Comparison of ENCODE assay signal across 11 cellular contexts in the genomic region with DNA sequence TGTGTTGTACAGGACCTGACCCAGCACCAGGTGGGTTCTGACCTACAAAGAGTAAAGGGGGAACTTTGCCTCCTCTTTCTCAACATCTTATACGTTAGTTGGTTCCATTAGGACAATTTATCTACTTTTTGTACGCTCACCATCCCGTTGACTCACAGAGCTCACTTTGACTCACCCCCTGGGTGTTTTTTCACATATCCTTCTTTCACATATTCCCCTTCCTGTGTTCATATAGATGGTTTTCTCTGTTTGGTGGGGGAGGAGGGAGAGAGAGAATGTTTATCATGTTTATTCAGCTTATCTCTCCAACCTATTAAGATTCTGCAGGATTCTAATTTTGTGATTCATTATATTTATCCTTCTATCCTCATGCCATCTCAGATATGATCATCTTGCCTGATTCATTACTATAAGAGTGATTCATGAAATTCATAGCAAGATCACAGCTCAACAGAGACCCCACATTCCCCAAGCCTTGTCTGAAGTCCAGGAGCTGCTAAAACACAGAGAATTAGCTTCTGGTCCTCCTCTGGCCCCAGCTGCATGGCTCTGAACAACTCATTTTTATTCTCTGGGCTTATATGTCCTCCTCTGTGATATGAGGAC. TPM values are rescaled to one million over a fixed set of nuclear protein-coding genes. Genes with fewer than 3 reads are reported as not detected.
DNase-seq lines count a peak whose midpoint lies in the region; ATAC-seq and TF ChIP-seq lines count a peak whose summit lies in the region.
"Had no signal": no experiment of that assay in that cellular context is flagged by ENCODE, and none has a peak within 500 bp of the region (broad histone marks: within the 10 kb centered on the region; RNA-seq: fewer than 3 reads in every experiment).

No MANE protein-coding gene starts in this region.

- H3K4me2 ChIP-seq in PC-3 (ENCODE audit: low read length): peak overlapping the region; percentile 74
- H3K4me2 ChIP-seq: A549 had no signal

- CTCF ChIA-PET in PC-3 (lab: Charles Lee): interaction anchor here (0.6 to 8.1 kb wide), 8 partner anchors 8 to 66 kb away, joined by 3 to 90 read pairs (median 4); no protein-coding TSS in a partner anchor

- peaks cover 58% of the 10 kb centered on the region for H3K4me1 ChIP-seq in PC-3 (ENCODE audit: insufficient read depth, low read length)
- H3K4me1 ChIP-seq: A549 had no signal

- no peaks in the 10 kb centered on the region for H3K9me3 ChIP-seq in PC-3 (ENCODE audit: low read length)
- H3K9me3 ChIP-seq: A549 had no signal

- no TSS peak for BruUV-seq in PC-3 (replicated peaks; lab: Mats Ljungman, UMichigan)

- H3F3A ChIP-seq in PC-3 (ENCODE audit: low read length, unreplicated experiment): peaks cover 19% of the 10 kb centered on the region

- no peaks in the 10 kb centered on the region for H3K9me3 Mint-ChIP-seq in stimulated activated naive CD8-positive, alpha-beta T cell treated with anti-CD3 and anti-CD28 coated beads, Interleukin-15, Interleukin-2, amounts not matched to agents 100 ng/mL and 50 ng/mL, for 24 hours
- H3K9me3 Mint-ChIP-seq: nephron had no signal

- intact Hi-C loops in PC-3 (cut with micrococcal nuclease) (no loop called here), posterior cingulate gyrus (cut with DNase I) (no loop called here)

- POLR2A ChIA-PET in PC-3 (lab: Charles Lee; ENCODE audit: unreplicated experiment): interaction anchor here (0.5 to 1.3 kb wide), 4 partner anchors 10 to 300 kb away, joined by 3 to 7 read pairs (median 4); no protein-coding TSS in a partner anchor

- H3K27ac ChIP-seq in PC-3 (ENCODE audit: low read length): peak overlapping the region; percentile 98
- H3K27ac ChIP-seq in brain microvascular endothelial cell: peak overlapping the region; percentile 92
- H3K27ac ChIP-seq: A549 had no signal

- H3K9me2 ChIP-seq in PC-3 (replicated peaks; ENCODE audit: low read length): no peaks in the 10 kb centered on the region

- peak overlapping the region; percentile 84 for H3K4me3 Mint-ChIP-seq in stimulated activated naive CD8-positive, alpha-beta T cell treated with anti-CD3 and anti-CD28 coated beads, Interleukin-15, Interleukin-2, amounts not matched to agents 100 ng/mL and 50 ng/mL, for 24 hours
- H3K4me3 Mint-ChIP-seq: nephron had no signal

- DNase-seq in activated CD4-positive, alpha-beta T cell treated with anti-CD3 and anti-CD28 coated beads for 4 hours: peak; percentile 46 to 59
- DNase-seq in activated CD4-positive, alpha-beta T cell treated with anti-CD3 and anti-CD28 coated beads, Interleukin-2, amount 50 U/mL, for 4 hours: no peak
- DNase-seq in PC-3: peak; percentile 94
- peak; percentile 93 for DNase-seq in brain microvascular endothelial cell
- DNase-seq in posterior cingulate gyrus: no peak
- DNase-seq in cortex of kidney (lab: John Stamatoyannopoulos, UW): no peak
- no peak for DNase-seq in DMS 273 (lab: John Stamatoyannopoulos, UW; ENCODE audit: unreplicated experiment)

- peak overlapping the region; percentile 98 for H3K9ac ChIP-seq in PC-3 (ENCODE audit: low read length)

- H3K27me3 ChIP-seq in PC-3 (ENCODE audit: low read length) (no peaks in the 10 kb centered on the region), brain microvascular endothelial cell (replicated peaks) (no peaks in the 10 kb centered on the region)

- H3K27ac Mint-ChIP-seq in stimulated activated naive CD8-positive, alpha-beta T cell treated with anti-CD3 and anti-CD28 coated beads, Interleukin-15, Interleukin-2, amounts not matched to agents 100 ng/mL and 50 ng/mL, for 24 hours: peak overlapping the region; percentile 100
- H3K27ac Mint-ChIP-seq: nephron had no signal

- TF ChIP-seq CTCF in PC-3 (conservative IDR thresholded peaks at IDR 0.05; ENCODE audit: low read depth, low read length) (no peak), brain microvascular endothelial cell (IDR thresholded peaks at IDR 0.05; ENCODE audit: low read depth, low read length, missing control alignments) (no peak)

- in situ Hi-C loops in brain microvascular endothelial cell (cut with HindIII; ENCODE audit: low pct_ligation_motif_present, low sequenced_read_pairs): no loop called here

- H3K36me3 ChIP-seq in PC-3 (ENCODE audit: low read depth, low read length) (peaks cover 11% of the 10 kb centered on the region), brain microvascular endothelial cell (replicated peaks) (no peaks in the 10 kb centered on the region)

- ATAC-seq in PC-3: peak; percentile 37
- ATAC-seq: A549 had no signal

- H3K4me3 ChIP-seq in PC-3 (ENCODE audit: low read length): peak overlapping the region; percentile 36; the same call in 1 of the 2 replicates
- no peak overlapping the region for H3K4me3 ChIP-seq in brain microvascular endothelial cell (ENCODE audit: low read depth, low read length)
- H3K4me3 ChIP-seq: A549 had no signal

- no peaks in the 10 kb centered on the region for H3K27me3 Mint-ChIP-seq in stimulated activated naive CD8-positive, alpha-beta T cell treated with anti-CD3 and anti-CD28 coated beads, Interleukin-15, Interleukin-2, amounts not matched to agents 100 ng/mL and 50 ng/mL, for 24 hours

- H3K36me3 Mint-ChIP-seq in stimulated activated naive CD8-positive, alpha-beta T cell treated with anti-CD3 and anti-CD28 coated beads, Interleukin-15, Interleukin-2, amounts not matched to agents 100 ng/mL and 50 ng/mL, for 24 hours (ENCODE audit: low read depth): peaks cover 17% of the 10 kb centered on the region

- peaks cover 10% of the 10 kb centered on the region; the same call in 1 of the 2 replicates for H3K79me2 ChIP-seq in PC-3 (ENCODE audit: low read length)

- H2AFZ ChIP-seq in PC-3 (ENCODE audit: low read length): no peak overlapping the region

- H4K20me1 ChIP-seq in PC-3 (ENCODE audit: low read length): no peaks in the 10 kb centered on the region

- H3K4me1 Mint-ChIP-seq in stimulated activated naive CD8-positive, alpha-beta T cell treated with anti-CD3 and anti-CD28 coated beads, Interleukin-15, Interleukin-2, amounts not matched to agents 100 ng/mL and 50 ng/mL, for 24 hours (ENCODE audit: low read depth): peaks cover 100% of the 10 kb centered on the region
- H3K4me1 Mint-ChIP-seq: nephron had no signal

RNA-seq across cellular contexts. Expression of gene PRSS2, which starts 37.2 kb away (rescaled TPM):
- 0.40 TPM in 1 of 2 replicates, not detected in the other for total RNA-seq in PC-3 (2014; rRNA removed)
- total RNA-seq: epithelial cell of proximal tubule had no signal

RNA-seq across cellular contexts. Expression of gene EPHB6, which starts 46.9 kb away (rescaled TPM):
- 30.5 and 48.2 TPM in 2 replicates for total RNA-seq in PC-3 (2014; rRNA removed)

RNA-seq across cellular contexts. Expression of gene PRSS1, which starts 58.7 kb away (rescaled TPM):
- total RNA-seq in PC-3 (2014; rRNA removed): not detected in 2 replicates
- total RNA-seq: epithelial cell of proximal tubule had no signal

Comparison
In these comparisons a context has a peak if more than half of its experiments do, and no peak if none do; other contexts are left out.
1. DNase-seq: peak in activated CD4-positive, alpha-beta T cell treated with anti-CD3 and anti-CD28 coated beads for 4 hours (2 of 2), PC-3 (single experiment) and brain microvascular endothelial cell (single experiment); none in activated CD4-positive, alpha-beta T cell treated with anti-CD3 and anti-CD28 coated beads, Interleukin-2, amount 50 U/mL, for 4 hours (0 of 2), posterior cingulate gyrus (0 of 10), cortex of kidney (single experiment) and DMS 273 (single experiment).